Comparison of ENCODE assay signal across 8 cellular contexts in genomic region chr12:57941165-57941894, GRCh38. TPM values are rescaled to one million over a fixed set of nuclear protein-coding genes. Genes with fewer than 3 reads are reported as not detected.
DNase-seq lines count a peak whose midpoint lies in the region; ATAC-seq and TF ChIP-seq lines count a peak whose summit lies in the region.

A gene with protein sequence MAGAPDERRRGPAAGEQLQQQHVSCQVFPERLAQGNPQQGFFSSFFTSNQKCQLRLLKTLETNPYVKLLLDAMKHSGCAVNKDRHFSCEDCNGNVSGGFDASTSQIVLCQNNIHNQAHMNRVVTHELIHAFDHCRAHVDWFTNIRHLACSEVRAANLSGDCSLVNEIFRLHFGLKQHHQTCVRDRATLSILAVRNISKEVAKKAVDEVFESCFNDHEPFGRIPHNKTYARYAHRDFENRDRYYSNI (plus strand): TSS chr12:57941567. CDS start chr12:57941702, 135 bp downstream.

- H4K20me1 ChIP-seq in SU-DHL-6 (ENCODE audit: low read depth, low read length) = no peaks in the 10 kb centered on the region

- H3K4me1 ChIP-seq in cardiac muscle cell (ENCODE audit: low read depth) = peaks cover 3% of the 10 kb centered on the region
- no peaks in the 10 kb centered on the region for H3K4me1 ChIP-seq in parathyroid adenoma
- peaks cover 0 to 15% (median 3%) of the 10 kb centered on the region in 4 donors for H3K4me1 ChIP-seq in tibial nerve

- H3K4me2 ChIP-seq in SU-DHL-6 (ENCODE audit: low read depth, low read length, poor library complexity, severe bottlenecking) (peak within 1 kb of the TSS; percentile 87), parathyroid adenoma (ENCODE audit: low read length) (peak within 1 kb of the TSS; percentile 93)

- H2AFZ ChIP-seq in SU-DHL-6 (ENCODE audit: low read depth, low read length, severe bottlenecking) = peak within 1 kb of the TSS; percentile 72
- H2AFZ ChIP-seq in parathyroid adenoma = peak within 1 kb of the TSS; percentile 96

- H3K9me3 ChIP-seq in SU-DHL-6 (ENCODE audit: insufficient read depth, low read length) (no peaks in the 10 kb centered on the region), cardiac muscle cell (ENCODE audit: low read depth) (no peaks in the 10 kb centered on the region), parathyroid adenoma (ENCODE audit: control insufficient read depth, low read length) (no peaks in the 10 kb centered on the region), tibial nerve (no peaks in the 10 kb centered on the region)

- no peak for TF ChIP-seq CTCF in GM12875 (IDR thresholded peaks at IDR 0.05; ENCODE audit: borderline replicate concordance, insufficient read depth, low read depth, low read length)
- no peak for TF ChIP-seq CTCF in SU-DHL-6 (IDR thresholded peaks at IDR 0.05; ENCODE audit: insufficient read depth, low read length, poor library complexity, severe bottlenecking)
- no peak for TF ChIP-seq CTCF in cardiac muscle cell (IDR thresholded peaks at IDR 0.05; ENCODE audit: low read depth, low read length)
- TF ChIP-seq CTCF in parathyroid adenoma (IDR thresholded peaks at IDR 0.05) = no peak
- TF ChIP-seq CTCF in tibial nerve (IDR thresholded peaks at IDR 0.05) = no peak

- H3K27ac ChIP-seq in SU-DHL-6 (ENCODE audit: low read depth, low read length) = peak within 1 kb of the TSS; percentile 69
- peak within 1 kb of the TSS; percentile 81 for H3K27ac ChIP-seq in cardiac muscle cell
- H3K27ac ChIP-seq in parathyroid adenoma = peak within 1 kb of the TSS; percentile 89
- H3K27ac ChIP-seq in tibial nerve = peak within 1 kb of the TSS; percentile 76 to 95 (median 88)

- peaks cover 12% of the 10 kb centered on the region; the same call in 1 of the 2 replicates for H3F3A ChIP-seq in SU-DHL-6 (ENCODE audit: insufficient read depth)

- H3K27me3 ChIP-seq in SU-DHL-6 (ENCODE audit: low read length) (no peaks in the 10 kb centered on the region), cardiac muscle cell (peaks cover 13% of the 10 kb centered on the region), parathyroid adenoma (ENCODE audit: control insufficient read depth, insufficient read depth, low read length) (no peaks in the 10 kb centered on the region), tibial nerve (no peaks in the 10 kb centered on the region)

- DNase-seq in NCI-H1417 (lab: John Stamatoyannopoulos, UW) = peak; percentile 97 to 98 (median 97)
- peak; percentile 46 for DNase-seq in activated naive CD8-positive, alpha-beta T cell treated with anti-CD3 and anti-CD28 coated beads, Interleukin-2, amount 50 U/mL, for 16 hours (ENCODE audit: low read depth, low spot score)
- peak; percentile 94 for DNase-seq in cardiac muscle cell (ENCODE audit: low read depth in 1 of 2, low spot score in 1 of 2)
- peak; percentile 79 to 82 for DNase-seq in tibial nerve (ENCODE audit: low spot score in 2 of 2)

- peak within 1 kb of the TSS; percentile 69 for H3K4me3 ChIP-seq in GM12875 (ENCODE audit: low read depth, low read length)
- peak within 1 kb of the TSS; percentile 70 for H3K4me3 ChIP-seq in SU-DHL-6 (ENCODE audit: insufficient read depth, low read length, poor library complexity, severe bottlenecking)
- peak within 1 kb of the TSS; percentile 59 for H3K4me3 ChIP-seq in cardiac muscle cell
- H3K4me3 ChIP-seq in parathyroid adenoma (ENCODE audit: low read depth, low read length) = peak within 1 kb of the TSS; percentile 80
- peak within 1 kb of the TSS; percentile 39 to 92 (median 71) for H3K4me3 ChIP-seq in tibial nerve

- H3K9me2 ChIP-seq in SU-DHL-6 (replicated peaks; ENCODE audit: insufficient read depth, low read length) = no peaks in the 10 kb centered on the region

- peak; percentile 14 to 96 for TF ChIP-seq EP300 in tibial nerve (IDR thresholded peaks at IDR 0.05)

- ATAC-seq in HG02763 (IDR thresholded peaks at IDR 0.05; ENCODE audit: unreplicated experiment) = peak; percentile 75

- H3K79me2 ChIP-seq in SU-DHL-6 (ENCODE audit: insufficient read depth, low read length) = peaks cover 5% of the 10 kb centered on the region; the same call in 1 of the 2 replicates
- H3K79me2 ChIP-seq in parathyroid adenoma = no peaks in the 10 kb centered on the region

- peak; percentile 61 to 96 for TF ChIP-seq POLR2A in tibial nerve (IDR thresholded peaks at IDR 0.05)

- 0 to 2% methylated on average over 42 to 52 of the region's 55 CpGs for WGBS in tibial nerve, 2 donors

- H3K36me3 ChIP-seq in SU-DHL-6 (ENCODE audit: low read length) (no peaks in the 10 kb centered on the region), cardiac muscle cell (no peaks in the 10 kb centered on the region), parathyroid adenoma (ENCODE audit: control insufficient read depth, insufficient read depth, low read length) (no peaks in the 10 kb centered on the region), tibial nerve (no peaks in the 10 kb centered on the region)

- H3K9ac ChIP-seq in SU-DHL-6 (ENCODE audit: low read length) (peak within 1 kb of the TSS; percentile 69), parathyroid adenoma (no peak within 1 kb of the TSS)

RNA-seq across cellular contexts. Expression of the gene that starts here (rescaled TPM):
- total RNA-seq in cardiac muscle cell (9.2 and 18.3 TPM in 2 replicates), tibial nerve (10 to 100 TPM in 2 of 4 donors, 1 to 10 TPM in 2; 2.2 to 20.7 (median 8.0) TPM)
- polyA plus RNA-seq in cardiac muscle cell = 11.4 and 14.3 TPM in 2 replicates

Comparison
In these comparisons a context has a peak if more than half of its experiments do, and no peak if none do; other contexts are left out.
1. Peak in every context shown above with its lines: DNase-seq, ATAC-seq, H3K4me3 ChIP-seq and H3K27ac ChIP-seq.
2. DNase-seq: peak in every context shown above with its lines; median percentile 97 in NCI-H1417; 94 in cardiac muscle cell; 80 in tibial nerve; 46 in activated naive CD8-positive, alpha-beta T cell treated with anti-CD3 and anti-CD28 coated beads, Interleukin-2, amount 50 U/mL, for 16 hours.